25 cellular contexts compared by ENCODE assay signal in genomic region chr6:34562350-34562749, GRCh38. TPM values are rescaled to one million over a fixed set of nuclear protein-coding genes. Genes with fewer than 3 reads are reported as not detected.
A peak's percentile ranks its signal among the peaks of the same experiment; 100 is the strongest.
DNase-seq lines count a peak whose midpoint lies in the region; ATAC-seq, FAIRE-seq and TF ChIP-seq lines count a peak whose summit lies in the region.
"Had no signal": no experiment of that assay in that cellular context is flagged by ENCODE, and none has a peak within 500 bp of the region (broad histone marks: within the 10 kb centered on the region; RNA-seq: fewer than 3 reads in every experiment).

No MANE protein-coding gene starts in this region.

- H2AFZ ChIP-seq in HepG2 (ENCODE audit: low read length) (no peak overlapping the region), osteoblast (ENCODE audit: low read length) (no peak overlapping the region)
- H2AFZ ChIP-seq: GM23338 had no signal

- no peak overlapping the region for H3K27ac Mint-ChIP-seq in mesothelial cell of epicardium
- H3K27ac Mint-ChIP-seq: CD14-positive monocyte; CD4-positive, alpha-beta T cell; CD8-positive, alpha-beta memory T cell; GM23338; H9 had no signal

- intact Hi-C loops in HepG2 (cut with micrococcal nuclease; ENCODE audit: unreplicated experiment), result loop anchor here (5.0 kb wide), 2 partner anchors 35 to 400 kb away; no protein-coding TSS in a partner anchor
- intact Hi-C loops in right lobe of liver (cut with DNase I), result no loop called here
- intact Hi-C loops in kidney (cut with DNase I), result no loop called here

- no peaks in the 10 kb centered on the region for H3K4me1 Mint-ChIP-seq in mesothelial cell of epicardium
- H3K4me1 Mint-ChIP-seq: CD14-positive monocyte; CD8-positive, alpha-beta memory T cell had no signal

- TF ChIP-seq EP300 in HepG2 (IDR thresholded peaks at IDR 0.05; ENCODE audit: low read depth in 2 of 2, low read length in 2 of 2) (no peak), HepG2 (CRISPR knock-in tag; IDR thresholded peaks at IDR 0.05; ENCODE audit: borderline replicate concordance) (no peak)

- no peak overlapping the region for H3K4me3 Mint-ChIP-seq in mesothelial cell of epicardium
- H3K4me3 Mint-ChIP-seq: CD14-positive monocyte; CD4-positive, alpha-beta T cell; CD8-positive, alpha-beta memory T cell; GM23338; H9 had no signal

- no TSS peak for BruUV-seq in HepG2 (replicated peaks; lab: Mats Ljungman, UMichigan)

- TF ChIP-seq RAD21 in HepG2 (CRISPR knock-in tag; IDR thresholded peaks at IDR 0.05), result no peak

- no peaks in the 10 kb centered on the region for H3K36me3 Mint-ChIP-seq in mesothelial cell of epicardium
- H3K36me3 Mint-ChIP-seq: CD14-positive monocyte; CD8-positive, alpha-beta memory T cell had no signal

- no peak for FAIRE-seq in HepG2 (lab: Jason Lieb, UNC)
- FAIRE-seq in kidney (lab: Jason Lieb, UNC), result no peak
- FAIRE-seq: A549, D721Med, GM12878, GM19239 had no signal

- peaks cover 54% of the 10 kb centered on the region for H3K4me1 ChIP-seq in HepG2 (ENCODE audit: insufficient read depth, low read length)
- H3K4me1 ChIP-seq in right lobe of liver, result no peaks in the 10 kb centered on the region
- H3K4me1 ChIP-seq in kidney (ENCODE audit: control insufficient read depth in 1 of 2, insufficient read depth in 1 of 2, low read depth in 1 of 2, low read length in 2 of 2), result no peaks in the 10 kb centered on the region
- no peaks in the 10 kb centered on the region for H3K4me1 ChIP-seq in osteoblast (ENCODE audit: insufficient read depth, low read length)
- no peaks in the 10 kb centered on the region for H3K4me1 ChIP-seq in HAP-1
- H3K4me1 ChIP-seq: BE2C had no signal

- in situ Hi-C loops in HepG2 (cut with HindIII; ENCODE audit: extremely low pct_ligation_motif_present, low pct_unique_long_range_greater_than_20kb), result no loop called here
- in situ Hi-C loops in HAP-1 (cut with MboI; ENCODE audit: low sequenced_read_pairs), result no loop called here

- H3K9ac ChIP-seq in HepG2 (ENCODE audit: insufficient read depth, low read depth, low read length), result no peak overlapping the region
- no peak overlapping the region for H3K9ac ChIP-seq in kidney (ENCODE audit: low read length in 2 of 2)
- H3K9ac ChIP-seq: BLaER1 treated with 17β-estradiol and CSF1 and Interleukin-3, amounts not matched to agents 10 nM and 100 nM had no signal

- H3K27ac ChIP-seq in HepG2 (ENCODE audit: extremely low read length, insufficient read depth, low read length), result no peak overlapping the region
- H3K27ac ChIP-seq in right lobe of liver, result no peak overlapping the region
- no peak overlapping the region for H3K27ac ChIP-seq in kidney (ENCODE audit: low read depth in 2 of 2, low read length in 2 of 2)
- no peak overlapping the region for H3K27ac ChIP-seq in osteoblast (ENCODE audit: low read depth, low read length)
- H3K27ac ChIP-seq: BLaER1 treated with 17β-estradiol and CSF1 and Interleukin-3, amounts not matched to agents 10 nM and 100 nM had no signal

- DNase-seq in HepG2 (ENCODE audit: low spot score), result no peak
- DNase-seq in right lobe of liver, result no peak
- DNase-seq in kidney, result peak; percentile 61
- DNase-seq in osteoblast (ENCODE audit: insufficient read length, low spot score, missing footprints), result peak; percentile 51
- no peak for DNase-seq in HAP-1 (ENCODE audit: low spot score in 2 of 2)
- no peak for DNase-seq in mesothelial cell of epicardium (ENCODE audit: low spot score in 2 of 2, unreplicated experiment in 2 of 2)
- DNase-seq: 8988T; ACHN; AML-193; BE2C; CD4-positive, alpha-beta T cell; CD8-positive, alpha-beta memory T cell; DMS 273 treated with DMSO at 0.1 percent for 48 hours; DMS79; EL; GDM1; H9 had no signal

- POLR2A ChIA-PET in HepG2 (lab: Yijun Ruan, JAX), result no interaction called here

- ATAC-seq in HepG2 (no peak), right lobe of liver (no peak)
- ATAC-seq: A549, GM12878, GM23338 had no signal

- H3K79me2 ChIP-seq in HepG2 (ENCODE audit: insufficient read depth, low read length), result no peaks in the 10 kb centered on the region
- H3K79me2 ChIP-seq in osteoblast (ENCODE audit: insufficient read depth, low read length), result no peaks in the 10 kb centered on the region

- H3K9me3 ChIP-seq in HepG2 (ENCODE audit: low read length) (no peaks in the 10 kb centered on the region), right lobe of liver (no peaks in the 10 kb centered on the region), kidney (ENCODE audit: control insufficient read depth in 1 of 2, low read length in 2 of 2) (peaks cover 0 to 4% of the 10 kb centered on the region in 2 donors), osteoblast (ENCODE audit: low read depth, low read length) (peaks cover 2% of the 10 kb centered on the region), HAP-1 (no peaks in the 10 kb centered on the region)
- H3K9me3 ChIP-seq: BE2C had no signal

- no peaks in the 10 kb centered on the region for H4K20me1 ChIP-seq in HepG2 (ENCODE audit: insufficient read depth, low read length)
- no peaks in the 10 kb centered on the region for H4K20me1 ChIP-seq in osteoblast (ENCODE audit: insufficient read depth, low read length)
- H4K20me1 ChIP-seq: BLaER1 treated with 17β-estradiol and CSF1 and Interleukin-3, amounts not matched to agents 10 nM and 100 nM had no signal

- WGBS in HepG2 (ENCODE audit: low lambda C conversion rate), result 35% methylated on average over 10 of the region's 10 CpGs
- 90% methylated on average over 2 of the region's 10 CpGs for WGBS in right lobe of liver (ENCODE audit: insufficient coverage, low coverage, low lambda C conversion rate, missing lambda C conversion rate)

- no peak overlapping the region for H3K4me3 ChIP-seq in HepG2 (replicated peaks in 1 of 3; ENCODE audit: insufficient read depth in 1 of 3, low read depth in 2 of 3, low read length in 3 of 3)
- H3K4me3 ChIP-seq in right lobe of liver, result no peak overlapping the region
- H3K4me3 ChIP-seq in kidney (ENCODE audit: low read length in 2 of 2), result no peak overlapping the region
- no peak overlapping the region for H3K4me3 ChIP-seq in osteoblast (ENCODE audit: insufficient read depth, low read length)
- no peak overlapping the region for H3K4me3 ChIP-seq in HAP-1
- H3K4me3 ChIP-seq: A549; BLaER1 treated with 17β-estradiol and CSF1 and Interleukin-3, amounts not matched to agents 10 nM and 100 nM; GM12878; GM23338 had no signal

- no peaks in the 10 kb centered on the region for H3K36me3 ChIP-seq in HepG2 (replicated peaks in 1 of 2; ENCODE audit: control insufficient read depth in 1 of 2, insufficient read depth in 2 of 2, low read length in 2 of 2)
- no peaks in the 10 kb centered on the region for H3K36me3 ChIP-seq in right lobe of liver
- H3K36me3 ChIP-seq in kidney (ENCODE audit: control insufficient read depth in 1 of 2, insufficient read depth in 2 of 2, low read length in 2 of 2), result no peaks in the 10 kb centered on the region
- no peaks in the 10 kb centered on the region for H3K36me3 ChIP-seq in osteoblast (ENCODE audit: insufficient read depth, low read length)
- no peaks in the 10 kb centered on the region for H3K36me3 ChIP-seq in HAP-1 (replicated peaks)
- H3K36me3 ChIP-seq: BE2C; BLaER1 treated with 17β-estradiol and CSF1 and Interleukin-3, amounts not matched to agents 10 nM and 100 nM had no signal

- TF ChIP-seq CTCF in HepG2 (CRISPR knock-in tag; IDR thresholded peaks at IDR 0.05) (no peak), right lobe of liver (IDR thresholded peaks at IDR 0.05) (no peak), kidney (IDR thresholded peaks at IDR 0.05; ENCODE audit: borderline replicate concordance, extremely low read depth, insufficient read depth) (no peak), osteoblast (IDR thresholded peaks at IDR 0.05; ENCODE audit: extremely low read depth, low read depth, low read length) (no peak), mesothelial cell of epicardium (IDR thresholded peaks at IDR 0.05; ENCODE audit: unreplicated experiment) (no peak)

- no peaks in the 10 kb centered on the region for H3K27me3 Mint-ChIP-seq in mesothelial cell of epicardium (ENCODE audit: low read depth)
- H3K27me3 Mint-ChIP-seq: CD4-positive, alpha-beta T cell had no signal

- no peaks in the 10 kb centered on the region for H3K9me3 Mint-ChIP-seq in mesothelial cell of epicardium
- H3K9me3 Mint-ChIP-seq: CD4-positive, alpha-beta T cell; GM23338; H9 had no signal

- TF ChIP-seq POLR2A in HepG2 (IDR thresholded peaks at IDR 0.05; ENCODE audit: insufficient read depth in 1 of 2, low read depth in 2 of 2, low read length in 2 of 2), result no peak
- TF ChIP-seq POLR2A in right lobe of liver (IDR thresholded peaks at IDR 0.05), result no peak

- peaks cover 6 to 40% of the 10 kb centered on the region in 2 experiments; a peak in 4 of 5 replicates for H3K27me3 ChIP-seq in HepG2 (ENCODE audit: control insufficient read depth in 1 of 2, insufficient read depth in 2 of 2, low read length in 2 of 2)
- no peaks in the 10 kb centered on the region for H3K27me3 ChIP-seq in right lobe of liver
- H3K27me3 ChIP-seq in osteoblast (ENCODE audit: insufficient read depth, low read length), result no peaks in the 10 kb centered on the region
- no peaks in the 10 kb centered on the region for H3K27me3 ChIP-seq in HAP-1 (ENCODE audit: low read depth)
- H3K27me3 ChIP-seq: BE2C; BLaER1 treated with 17β-estradiol and CSF1 and Interleukin-3, amounts not matched to agents 10 nM and 100 nM had no signal

- CTCF ChIA-PET in HepG2 (lab: Yijun Ruan, JAX; ENCODE audit: low intra/inter-chr PET ratio, low total read pairs), result no interaction called here

- H3K4me2 ChIP-seq in HepG2 (ENCODE audit: low read depth, low read length) (0 out of 2 replicates have a peak overlapping the region, but pooled peaks have one; percentile 41), osteoblast (ENCODE audit: insufficient read depth, low read length) (no peak overlapping the region)
- H3K4me2 ChIP-seq: A549; BLaER1 treated with 17β-estradiol and CSF1 and Interleukin-3, amounts not matched to agents 10 nM and 100 nM; GM23338 had no signal

RNA-seq across cellular contexts. Expression of gene SPDEF, which starts 6.2 kb away (rescaled TPM):
- not detected in 2 replicates for total RNA-seq in HepG2 (2016; rRNA removed; fragmentation: Illumina TruSeq; extraction: Trizol)
- not detected in 2 replicates for total RNA-seq in HepG2 (2016; cell fraction: cytosol; rRNA removed; fragmentation: Illumina TruSeq; extraction: Trizol; ENCODE audit: low read depth)
- not detected in 2 replicates for total RNA-seq in HepG2 (2016; cell fraction: insoluble cytoplasmic fraction; rRNA removed; fragmentation: Illumina TruSeq; extraction: Trizol)
- total RNA-seq in HepG2 (2016; cell fraction: membrane; rRNA removed; fragmentation: Illumina TruSeq; extraction: Trizol), result not detected in 2 replicates
- total RNA-seq in HepG2 (2016; cell fraction: nucleus; rRNA removed; fragmentation: Illumina TruSeq; extraction: Trizol), result not detected in 2 replicates
- polyA plus RNA-seq in HepG2 (2011; rRNA removed), result 0.03 TPM in 1 of 2 replicates, not detected in the other
- not detected in 2 replicates for polyA plus RNA-seq in HepG2 (2011; cell fraction: cytosol; rRNA removed)
- 0.07 and 0.08 TPM in 2 replicates for polyA plus RNA-seq in HepG2 (2011; cell fraction: nucleus; rRNA removed)
- not detected in 2 replicates for polyA plus RNA-seq in HepG2 (2012)
- not detected in 2 replicates for polyA plus RNA-seq in HepG2 (2016; cell fraction: cytosol; fragmentation: Illumina TruSeq; extraction: Trizol; ENCODE audit: low read depth)
- not detected in 2 replicates for polyA plus RNA-seq in HepG2 (2016; cell fraction: insoluble cytoplasmic fraction; fragmentation: Illumina TruSeq; extraction: Trizol; ENCODE audit: low read depth)
- polyA plus RNA-seq in HepG2 (2016; cell fraction: membrane; fragmentation: Illumina TruSeq; extraction: Trizol; ENCODE audit: low read depth), result not detected in 2 replicates
- not detected in 2 replicates for polyA plus RNA-seq in HepG2 (2016; cell fraction: nucleus; fragmentation: Illumina TruSeq; extraction: Trizol; ENCODE audit: insufficient read depth, low read depth)
- polyA minus RNA-seq in HepG2 (2011; rRNA and poly(A)+ RNA removed; ENCODE audit: low replicate concordance), result not detected in 2 replicates
- polyA minus RNA-seq in HepG2 (2011; cell fraction: cytosol; rRNA and poly(A)+ RNA removed), result not detected in 2 replicates
- polyA minus RNA-seq in HepG2 (2011; cell fraction: nucleus; rRNA and poly(A)+ RNA removed), result not detected in 2 replicates
- total RNA-seq in right lobe of liver, result not detected
- 0.19 TPM for total RNA-seq in kidney
- polyA plus RNA-seq in kidney (ENCODE audit: insufficient read depth, low read depth, low replicate concordance), result not detected
- total RNA-seq in osteoblast, result 0.29 TPM in 1 of 2 replicates, not detected in the other
- 0.34 to 0.50 TPM (median 0.40 TPM) in 3 replicates for total RNA-seq in mesothelial cell of epicardium
- total RNA-seq: CD8-positive, alpha-beta memory T cell; GM12878; H4 had no signal
- polyA plus RNA-seq: CD14-positive monocyte; CD8-positive, alpha-beta memory T cell; GM12878; GM23338 had no signal

Comparison
In these comparisons a context has a peak if more than half of its experiments do, and no peak if none do; other contexts are left out.
1. DNase-seq: peak in kidney (single experiment) and osteoblast (single experiment); none in HepG2 (single experiment), right lobe of liver (0 of 3), HAP-1 (0 of 2) and mesothelial cell of epicardium (0 of 2).